ENCODE assay signal across 20 cellular contexts in the genomic region with DNA sequence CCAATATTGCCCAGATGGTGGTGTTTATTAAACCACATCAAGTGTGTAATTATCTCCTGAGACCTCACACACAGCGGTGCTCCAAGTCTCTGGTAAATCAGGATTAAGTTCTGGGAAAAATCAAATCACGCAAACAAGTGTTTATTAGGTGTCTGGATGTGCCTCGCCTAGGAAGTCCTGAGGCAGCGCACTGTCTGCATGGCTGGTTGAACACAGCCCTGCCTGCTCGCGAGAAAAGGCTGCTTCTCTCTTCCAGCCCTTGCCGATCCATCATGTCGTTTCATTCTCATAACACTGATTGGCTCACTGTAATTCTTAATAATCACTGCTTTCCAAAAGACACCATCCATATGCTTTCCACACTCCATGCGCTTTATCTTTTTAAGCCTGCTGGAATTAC.
DNase-seq lines count a peak whose midpoint lies in the region; ATAC-seq, FAIRE-seq and TF ChIP-seq lines count a peak whose summit lies in the region.
"Had no signal": no experiment of that assay in that cellular context is flagged by ENCODE, and none has a peak within 500 bp of the region (broad histone marks: within the 10 kb centered on the region; RNA-seq: fewer than 3 reads in every experiment).

No MANE protein-coding gene starts in this region.

- DNase-seq in NCI-H2171 treated with DMSO at 0.1 percent for 48 hours (lab: John Stamatoyannopoulos, UW) (peak; percentile 41), NCI-H2171 (lab: John Stamatoyannopoulos, UW) (no peak), right cardiac atrium (no peak), cardiac septum (ENCODE audit: low spot score) (no peak), NCI-H82 treated with DMSO at 0.1 percent for 48 hours (lab: John Stamatoyannopoulos, UW; ENCODE audit: unreplicated experiment) (peak; percentile 14), GM12892 (ENCODE audit: insufficient read length) (no peak), EL (no peak), left lung (no peak)
- DNase-seq: AML-193; Calu3; CD4-positive, alpha-beta memory T cell; GDM1; GOT3; H7; HFFc6; IMR-90 had no signal

- no peak for TF ChIP-seq CTCF in left lung (IDR thresholded peaks at IDR 0.05)

- H3K36me3 ChIP-seq in left lung: no peaks in the 10 kb centered on the region

- no peaks in the 10 kb centered on the region for H3K27me3 ChIP-seq in right cardiac atrium (ENCODE audit: control insufficient read depth, insufficient read depth)
- peaks cover 0 to 12% of the 10 kb centered on the region in 2 donors for H3K27me3 ChIP-seq in left lung

- intact Hi-C loops in right cardiac atrium (cut with DNase I) (no loop called here), cardiac septum (cut with DNase I) (no loop called here), left lung (cut with DNase I) (no loop called here)

- H3K27ac ChIP-seq in right cardiac atrium (ENCODE audit: low read length): peak overlapping the region; percentile 47
- no peak overlapping the region for H3K27ac ChIP-seq in left lung
- H3K27ac ChIP-seq: 22Rv1, A549 had no signal

- H3K4me1 ChIP-seq in right cardiac atrium (ENCODE audit: control insufficient read depth, insufficient read depth, low read length): peaks cover 3% of the 10 kb centered on the region
- no peaks in the 10 kb centered on the region for H3K4me1 ChIP-seq in left lung
- H3K4me1 ChIP-seq: A549 had no signal

- no peak overlapping the region for H3K4me3 ChIP-seq in right cardiac atrium (ENCODE audit: low read length)
- no peak overlapping the region for H3K4me3 ChIP-seq in left lung
- H3K4me3 ChIP-seq: A549 had no signal

- WGBS in right cardiac atrium: 65% methylated on average over 9 of the region's 9 CpGs

- no peaks in the 10 kb centered on the region for H3K9me3 ChIP-seq in right cardiac atrium (ENCODE audit: control insufficient read depth, low read length)
- H3K9me3 ChIP-seq in left lung: no peaks in the 10 kb centered on the region
- H3K9me3 ChIP-seq: A549 had no signal

- FAIRE-seq in GM12892 (lab: Jason Lieb, UNC): no peak
- FAIRE-seq: A549, HTR-8/SVneo had no signal

- ATAC-seq in right cardiac atrium (no peak), left lung (no peak)
- ATAC-seq: A549, HCT116 had no signal

- TF ChIP-seq POLR2A in GM12892 (IDR thresholded peaks at IDR 0.05; ENCODE audit: low read depth, low read length): no peak

Comparison
In these comparisons a context has a peak if more than half of its experiments do, and no peak if none do; other contexts are left out.
1. DNase-seq: peak in NCI-H2171 treated with DMSO at 0.1 percent for 48 hours (single experiment) and NCI-H82 treated with DMSO at 0.1 percent for 48 hours (single experiment); none in NCI-H2171 (single experiment), right cardiac atrium (0 of 3), cardiac septum (single experiment), GM12892 (single experiment), EL (single experiment) and left lung (0 of 2).